1 cellular context compared by ENCODE assay signal in the genomic region with DNA sequence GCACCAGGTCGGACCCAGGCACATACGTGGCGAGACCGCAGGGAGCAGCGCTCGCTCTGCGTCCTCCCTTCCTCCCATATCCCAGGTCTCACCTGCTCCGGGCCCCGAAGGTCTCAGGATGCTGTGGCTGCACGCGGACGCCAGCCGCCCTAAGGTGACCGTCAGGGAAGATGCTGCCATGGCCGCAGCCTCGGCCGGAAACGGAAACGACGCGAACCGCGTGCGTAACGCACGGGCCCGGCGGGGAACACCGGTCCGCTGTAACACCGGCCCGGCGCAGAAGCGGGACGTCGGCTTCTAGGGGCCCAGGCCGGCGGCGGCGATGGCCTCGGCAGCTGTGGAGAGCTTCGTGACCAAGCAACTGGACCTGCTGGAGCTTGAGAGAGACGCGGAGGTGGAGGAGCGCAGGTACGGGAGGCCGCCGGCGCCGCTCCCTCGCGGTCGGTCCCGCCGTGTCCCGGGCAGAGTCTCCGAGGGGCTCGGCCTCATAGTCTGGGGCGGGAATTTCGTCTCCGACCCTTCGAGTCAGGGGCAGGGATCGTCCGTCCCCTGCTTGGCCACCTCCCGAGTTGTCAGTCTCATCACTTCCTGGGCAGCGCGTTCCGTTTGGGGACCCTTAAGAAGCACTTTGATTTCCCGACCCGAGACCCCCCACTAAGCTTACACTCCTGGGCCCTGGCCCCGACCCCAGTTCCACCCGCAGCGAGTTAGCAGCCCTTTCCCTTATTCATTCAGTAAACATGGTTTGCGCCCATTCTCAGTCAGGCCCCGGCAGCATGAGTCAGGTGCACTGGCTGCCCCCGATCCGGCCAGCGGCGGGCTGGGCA.
TF ChIP-seq lines count a peak whose summit lies in the region.

A gene (plus strand): TSS at position 261 of the 827 bp plus-strand sequence. CDS start 62 bp downstream, at position 323.
A gene (minus strand): TSS at position 202 of the 827 bp plus-strand sequence. CDS start 22 bp downstream, at position 180.

TF ChIP-seq in GM12878, 131 proteins besides CTCF, POLR2A, EP300 and RAD21 (continued from another document and continues in another):
- TF ChIP-seq, protein P1, sequence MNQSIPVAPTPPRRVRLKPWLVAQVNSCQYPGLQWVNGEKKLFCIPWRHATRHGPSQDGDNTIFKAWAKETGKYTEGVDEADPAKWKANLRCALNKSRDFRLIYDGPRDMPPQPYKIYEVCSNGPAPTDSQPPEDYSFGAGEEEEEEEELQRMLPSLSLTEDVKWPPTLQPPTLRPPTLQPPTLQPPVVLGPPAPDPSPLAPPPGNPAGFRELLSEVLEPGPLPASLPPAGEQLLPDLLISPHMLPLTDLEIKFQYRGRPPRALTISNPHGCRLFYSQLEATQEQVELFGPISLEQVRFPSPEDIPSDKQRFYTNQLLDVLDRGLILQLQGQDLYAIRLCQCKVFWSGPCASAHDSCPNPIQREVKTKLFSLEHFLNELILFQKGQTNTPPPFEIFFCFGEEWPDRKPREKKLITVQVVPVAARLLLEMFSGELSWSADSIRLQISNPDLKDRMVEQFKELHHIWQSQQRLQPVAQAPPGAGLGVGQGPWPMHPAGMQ (IDR thresholded peaks at IDR 0.05; ENCODE audit: borderline replicate concordance) = no peak
- peak; percentile 32 to 53; a peak in 2 of 4 replicates for TF ChIP-seq IKZF2 (IDR thresholded peaks at IDR 0.05)
- TF ChIP-seq CHD2 (IDR thresholded peaks at IDR 0.05; ENCODE audit: borderline replicate concordance, low read depth, low read length) = peak; percentile 72; the same call in 1 of the 2 replicates
- TF ChIP-seq, protein P2, sequence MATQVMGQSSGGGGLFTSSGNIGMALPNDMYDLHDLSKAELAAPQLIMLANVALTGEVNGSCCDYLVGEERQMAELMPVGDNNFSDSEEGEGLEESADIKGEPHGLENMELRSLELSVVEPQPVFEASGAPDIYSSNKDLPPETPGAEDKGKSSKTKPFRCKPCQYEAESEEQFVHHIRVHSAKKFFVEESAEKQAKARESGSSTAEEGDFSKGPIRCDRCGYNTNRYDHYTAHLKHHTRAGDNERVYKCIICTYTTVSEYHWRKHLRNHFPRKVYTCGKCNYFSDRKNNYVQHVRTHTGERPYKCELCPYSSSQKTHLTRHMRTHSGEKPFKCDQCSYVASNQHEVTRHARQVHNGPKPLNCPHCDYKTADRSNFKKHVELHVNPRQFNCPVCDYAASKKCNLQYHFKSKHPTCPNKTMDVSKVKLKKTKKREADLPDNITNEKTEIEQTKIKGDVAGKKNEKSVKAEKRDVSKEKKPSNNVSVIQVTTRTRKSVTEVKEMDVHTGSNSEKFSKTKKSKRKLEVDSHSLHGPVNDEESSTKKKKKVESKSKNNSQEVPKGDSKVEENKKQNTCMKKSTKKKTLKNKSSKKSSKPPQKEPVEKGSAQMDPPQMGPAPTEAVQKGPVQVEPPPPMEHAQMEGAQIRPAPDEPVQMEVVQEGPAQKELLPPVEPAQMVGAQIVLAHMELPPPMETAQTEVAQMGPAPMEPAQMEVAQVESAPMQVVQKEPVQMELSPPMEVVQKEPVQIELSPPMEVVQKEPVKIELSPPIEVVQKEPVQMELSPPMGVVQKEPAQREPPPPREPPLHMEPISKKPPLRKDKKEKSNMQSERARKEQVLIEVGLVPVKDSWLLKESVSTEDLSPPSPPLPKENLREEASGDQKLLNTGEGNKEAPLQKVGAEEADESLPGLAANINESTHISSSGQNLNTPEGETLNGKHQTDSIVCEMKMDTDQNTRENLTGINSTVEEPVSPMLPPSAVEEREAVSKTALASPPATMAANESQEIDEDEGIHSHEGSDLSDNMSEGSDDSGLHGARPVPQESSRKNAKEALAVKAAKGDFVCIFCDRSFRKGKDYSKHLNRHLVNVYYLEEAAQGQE (IDR thresholded peaks at IDR 0.05; ENCODE audit: low read depth, low read length) = 0 out of 2 replicates have a peak, but pooled peaks have one; percentile 32
- TF ChIP-seq, protein P3, sequence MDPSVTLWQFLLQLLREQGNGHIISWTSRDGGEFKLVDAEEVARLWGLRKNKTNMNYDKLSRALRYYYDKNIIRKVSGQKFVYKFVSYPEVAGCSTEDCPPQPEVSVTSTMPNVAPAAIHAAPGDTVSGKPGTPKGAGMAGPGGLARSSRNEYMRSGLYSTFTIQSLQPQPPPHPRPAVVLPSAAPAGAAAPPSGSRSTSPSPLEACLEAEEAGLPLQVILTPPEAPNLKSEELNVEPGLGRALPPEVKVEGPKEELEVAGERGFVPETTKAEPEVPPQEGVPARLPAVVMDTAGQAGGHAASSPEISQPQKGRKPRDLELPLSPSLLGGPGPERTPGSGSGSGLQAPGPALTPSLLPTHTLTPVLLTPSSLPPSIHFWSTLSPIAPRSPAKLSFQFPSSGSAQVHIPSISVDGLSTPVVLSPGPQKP (IDR thresholded peaks at IDR 0.05; ENCODE audit: low read depth, low read length) = peak; percentile 87
- peak; percentile 93 for TF ChIP-seq CBX5 (IDR thresholded peaks at IDR 0.05; ENCODE audit: low read depth)
- peak; percentile 91 for TF ChIP-seq PML (IDR thresholded peaks at IDR 0.05; ENCODE audit: low read length)
- TF ChIP-seq, protein P4, sequence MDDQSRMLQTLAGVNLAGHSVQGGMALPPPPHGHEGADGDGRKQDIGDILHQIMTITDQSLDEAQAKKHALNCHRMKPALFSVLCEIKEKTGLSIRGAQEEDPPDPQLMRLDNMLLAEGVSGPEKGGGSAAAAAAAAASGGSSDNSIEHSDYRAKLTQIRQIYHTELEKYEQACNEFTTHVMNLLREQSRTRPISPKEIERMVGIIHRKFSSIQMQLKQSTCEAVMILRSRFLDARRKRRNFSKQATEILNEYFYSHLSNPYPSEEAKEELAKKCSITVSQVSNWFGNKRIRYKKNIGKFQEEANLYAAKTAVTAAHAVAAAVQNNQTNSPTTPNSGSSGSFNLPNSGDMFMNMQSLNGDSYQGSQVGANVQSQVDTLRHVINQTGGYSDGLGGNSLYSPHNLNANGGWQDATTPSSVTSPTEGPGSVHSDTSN (IDR thresholded peaks at IDR 0.05; ENCODE audit: insufficient replicate concordance, low read depth, low read length) = peak; percentile 31
- TF ChIP-seq EGR1 (IDR thresholded peaks at IDR 0.05; ENCODE audit: borderline replicate concordance in 1 of 2, low read depth in 2 of 2, low read length in 2 of 2) = peak; percentile 64 to 93
- TF ChIP-seq, protein P5, sequence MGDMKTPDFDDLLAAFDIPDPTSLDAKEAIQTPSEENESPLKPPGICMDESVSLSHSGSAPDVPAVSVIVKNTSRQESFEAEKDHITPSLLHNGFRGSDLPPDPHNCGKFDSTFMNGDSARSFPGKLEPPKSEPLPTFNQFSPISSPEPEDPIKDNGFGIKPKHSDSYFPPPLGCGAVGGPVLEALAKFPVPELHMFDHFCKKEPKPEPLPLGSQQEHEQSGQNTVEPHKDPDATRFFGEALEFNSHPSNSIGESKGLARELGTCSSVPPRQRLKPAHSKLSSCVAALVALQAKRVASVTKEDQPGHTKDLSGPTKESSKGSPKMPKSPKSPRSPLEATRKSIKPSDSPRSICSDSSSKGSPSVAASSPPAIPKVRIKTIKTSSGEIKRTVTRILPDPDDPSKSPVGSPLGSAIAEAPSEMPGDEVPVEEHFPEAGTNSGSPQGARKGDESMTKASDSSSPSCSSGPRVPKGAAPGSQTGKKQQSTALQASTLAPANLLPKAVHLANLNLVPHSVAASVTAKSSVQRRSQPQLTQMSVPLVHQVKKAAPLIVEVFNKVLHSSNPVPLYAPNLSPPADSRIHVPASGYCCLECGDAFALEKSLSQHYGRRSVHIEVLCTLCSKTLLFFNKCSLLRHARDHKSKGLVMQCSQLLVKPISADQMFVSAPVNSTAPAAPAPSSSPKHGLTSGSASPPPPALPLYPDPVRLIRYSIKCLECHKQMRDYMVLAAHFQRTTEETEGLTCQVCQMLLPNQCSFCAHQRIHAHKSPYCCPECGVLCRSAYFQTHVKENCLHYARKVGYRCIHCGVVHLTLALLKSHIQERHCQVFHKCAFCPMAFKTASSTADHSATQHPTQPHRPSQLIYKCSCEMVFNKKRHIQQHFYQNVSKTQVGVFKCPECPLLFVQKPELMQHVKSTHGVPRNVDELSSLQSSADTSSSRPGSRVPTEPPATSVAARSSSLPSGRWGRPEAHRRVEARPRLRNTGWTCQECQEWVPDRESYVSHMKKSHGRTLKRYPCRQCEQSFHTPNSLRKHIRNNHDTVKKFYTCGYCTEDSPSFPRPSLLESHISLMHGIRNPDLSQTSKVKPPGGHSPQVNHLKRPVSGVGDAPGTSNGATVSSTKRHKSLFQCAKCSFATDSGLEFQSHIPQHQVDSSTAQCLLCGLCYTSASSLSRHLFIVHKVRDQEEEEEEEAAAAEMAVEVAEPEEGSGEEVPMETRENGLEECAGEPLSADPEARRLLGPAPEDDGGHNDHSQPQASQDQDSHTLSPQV (IDR thresholded peaks at IDR 0.05) = no peak
- no peak for TF ChIP-seq NR2C2 (IDR thresholded peaks at IDR 0.05; ENCODE audit: borderline replicate concordance, control insufficient read depth, insufficient read length, low read depth)
- TF ChIP-seq, protein P6, sequence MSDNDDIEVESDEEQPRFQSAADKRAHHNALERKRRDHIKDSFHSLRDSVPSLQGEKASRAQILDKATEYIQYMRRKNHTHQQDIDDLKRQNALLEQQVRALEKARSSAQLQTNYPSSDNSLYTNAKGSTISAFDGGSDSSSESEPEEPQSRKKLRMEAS (IDR thresholded peaks at IDR 0.05; ENCODE audit: low read depth, low read length) = peak; percentile 69
- TF ChIP-seq NBN (IDR thresholded peaks at IDR 0.05) = peak; percentile 80
- peak; percentile 64; the same call in 1 of the 2 replicates for TF ChIP-seq RCOR1 (conservative IDR thresholded peaks at IDR 0.05; ENCODE audit: low read depth, low read length)
- TF ChIP-seq, protein P7, sequence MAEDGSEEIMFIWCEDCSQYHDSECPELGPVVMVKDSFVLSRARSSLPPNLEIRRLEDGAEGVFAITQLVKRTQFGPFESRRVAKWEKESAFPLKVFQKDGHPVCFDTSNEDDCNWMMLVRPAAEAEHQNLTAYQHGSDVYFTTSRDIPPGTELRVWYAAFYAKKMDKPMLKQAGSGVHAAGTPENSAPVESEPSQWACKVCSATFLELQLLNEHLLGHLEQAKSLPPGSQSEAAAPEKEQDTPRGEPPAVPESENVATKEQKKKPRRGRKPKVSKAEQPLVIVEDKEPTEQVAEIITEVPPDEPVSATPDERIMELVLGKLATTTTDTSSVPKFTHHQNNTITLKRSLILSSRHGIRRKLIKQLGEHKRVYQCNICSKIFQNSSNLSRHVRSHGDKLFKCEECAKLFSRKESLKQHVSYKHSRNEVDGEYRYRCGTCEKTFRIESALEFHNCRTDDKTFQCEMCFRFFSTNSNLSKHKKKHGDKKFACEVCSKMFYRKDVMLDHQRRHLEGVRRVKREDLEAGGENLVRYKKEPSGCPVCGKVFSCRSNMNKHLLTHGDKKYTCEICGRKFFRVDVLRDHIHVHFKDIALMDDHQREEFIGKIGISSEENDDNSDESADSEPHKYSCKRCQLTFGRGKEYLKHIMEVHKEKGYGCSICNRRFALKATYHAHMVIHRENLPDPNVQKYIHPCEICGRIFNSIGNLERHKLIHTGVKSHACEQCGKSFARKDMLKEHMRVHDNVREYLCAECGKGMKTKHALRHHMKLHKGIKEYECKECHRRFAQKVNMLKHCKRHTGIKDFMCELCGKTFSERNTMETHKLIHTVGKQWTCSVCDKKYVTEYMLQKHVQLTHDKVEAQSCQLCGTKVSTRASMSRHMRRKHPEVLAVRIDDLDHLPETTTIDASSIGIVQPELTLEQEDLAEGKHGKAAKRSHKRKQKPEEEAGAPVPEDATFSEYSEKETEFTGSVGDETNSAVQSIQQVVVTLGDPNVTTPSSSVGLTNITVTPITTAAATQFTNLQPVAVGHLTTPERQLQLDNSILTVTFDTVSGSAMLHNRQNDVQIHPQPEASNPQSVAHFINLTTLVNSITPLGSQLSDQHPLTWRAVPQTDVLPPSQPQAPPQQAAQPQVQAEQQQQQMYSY (CRISPR knock-in tag; IDR thresholded peaks at IDR 0.05) = 0 out of 2 replicates have a peak, but pooled peaks have one; percentile 46
- TF ChIP-seq, protein P8, sequence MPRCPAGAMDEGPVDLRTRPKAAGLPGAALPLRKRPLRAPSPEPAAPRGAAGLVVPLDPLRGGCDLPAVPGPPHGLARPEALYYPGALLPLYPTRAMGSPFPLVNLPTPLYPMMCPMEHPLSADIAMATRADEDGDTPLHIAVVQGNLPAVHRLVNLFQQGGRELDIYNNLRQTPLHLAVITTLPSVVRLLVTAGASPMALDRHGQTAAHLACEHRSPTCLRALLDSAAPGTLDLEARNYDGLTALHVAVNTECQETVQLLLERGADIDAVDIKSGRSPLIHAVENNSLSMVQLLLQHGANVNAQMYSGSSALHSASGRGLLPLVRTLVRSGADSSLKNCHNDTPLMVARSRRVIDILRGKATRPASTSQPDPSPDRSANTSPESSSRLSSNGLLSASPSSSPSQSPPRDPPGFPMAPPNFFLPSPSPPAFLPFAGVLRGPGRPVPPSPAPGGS (IDR thresholded peaks at IDR 0.05; ENCODE audit: borderline replicate concordance, insufficient read depth, low read depth, low read length, poor library complexity, severe bottlenecking) = no peak
- peak; percentile 78 for TF ChIP-seq GATAD2B (conservative IDR thresholded peaks at IDR 0.05; ENCODE audit: low read depth)
- TF ChIP-seq SIX5 (IDR thresholded peaks at IDR 0.05; ENCODE audit: low read depth, low read length, severe bottlenecking) = peak; percentile 79
- peak; percentile 70 for TF ChIP-seq SREBF1 (IDR thresholded peaks at IDR 0.05; ENCODE audit: low read length)
- peak; percentile 69 to 95 for TF ChIP-seq SRF (IDR thresholded peaks at IDR 0.05; ENCODE audit: low read depth in 2 of 2, low read length in 2 of 2)
- no peak; the same call in 1 of the 2 replicates for TF ChIP-seq ZNF217 (IDR thresholded peaks at IDR 0.05)
- TF ChIP-seq, protein P9, sequence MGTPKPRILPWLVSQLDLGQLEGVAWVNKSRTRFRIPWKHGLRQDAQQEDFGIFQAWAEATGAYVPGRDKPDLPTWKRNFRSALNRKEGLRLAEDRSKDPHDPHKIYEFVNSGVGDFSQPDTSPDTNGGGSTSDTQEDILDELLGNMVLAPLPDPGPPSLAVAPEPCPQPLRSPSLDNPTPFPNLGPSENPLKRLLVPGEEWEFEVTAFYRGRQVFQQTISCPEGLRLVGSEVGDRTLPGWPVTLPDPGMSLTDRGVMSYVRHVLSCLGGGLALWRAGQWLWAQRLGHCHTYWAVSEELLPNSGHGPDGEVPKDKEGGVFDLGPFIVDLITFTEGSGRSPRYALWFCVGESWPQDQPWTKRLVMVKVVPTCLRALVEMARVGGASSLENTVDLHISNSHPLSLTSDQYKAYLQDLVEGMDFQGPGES (IDR thresholded peaks at IDR 0.05) = 0 out of 2 replicates have a peak, but pooled peaks have one; percentile 31
- TF ChIP-seq EED (IDR thresholded peaks at IDR 0.05; ENCODE audit: low read depth) = peak; percentile 66; the same call in 1 of the 2 replicates
- TF ChIP-seq TCF3 (IDR thresholded peaks at IDR 0.05; ENCODE audit: borderline replicate concordance, insufficient read depth, low read depth, low read length) = peak; percentile 89
- peak; percentile 83 for TF ChIP-seq MYC (IDR thresholded peaks at IDR 0.05; ENCODE audit: insufficient read depth, insufficient read length, insufficient replicate concordance, low read length, severe bottlenecking)
- TF ChIP-seq POLR2AphosphoS5 (IDR thresholded peaks at IDR 0.05; ENCODE audit: low read length) = peak; percentile 94
- no peak for TF ChIP-seq KAT2A (conservative IDR thresholded peaks at IDR 0.05; ENCODE audit: control insufficient read depth, low read depth, low read length)
